Comparison of ENCODE assay signal across 13 cellular contexts in the genomic region with DNA sequence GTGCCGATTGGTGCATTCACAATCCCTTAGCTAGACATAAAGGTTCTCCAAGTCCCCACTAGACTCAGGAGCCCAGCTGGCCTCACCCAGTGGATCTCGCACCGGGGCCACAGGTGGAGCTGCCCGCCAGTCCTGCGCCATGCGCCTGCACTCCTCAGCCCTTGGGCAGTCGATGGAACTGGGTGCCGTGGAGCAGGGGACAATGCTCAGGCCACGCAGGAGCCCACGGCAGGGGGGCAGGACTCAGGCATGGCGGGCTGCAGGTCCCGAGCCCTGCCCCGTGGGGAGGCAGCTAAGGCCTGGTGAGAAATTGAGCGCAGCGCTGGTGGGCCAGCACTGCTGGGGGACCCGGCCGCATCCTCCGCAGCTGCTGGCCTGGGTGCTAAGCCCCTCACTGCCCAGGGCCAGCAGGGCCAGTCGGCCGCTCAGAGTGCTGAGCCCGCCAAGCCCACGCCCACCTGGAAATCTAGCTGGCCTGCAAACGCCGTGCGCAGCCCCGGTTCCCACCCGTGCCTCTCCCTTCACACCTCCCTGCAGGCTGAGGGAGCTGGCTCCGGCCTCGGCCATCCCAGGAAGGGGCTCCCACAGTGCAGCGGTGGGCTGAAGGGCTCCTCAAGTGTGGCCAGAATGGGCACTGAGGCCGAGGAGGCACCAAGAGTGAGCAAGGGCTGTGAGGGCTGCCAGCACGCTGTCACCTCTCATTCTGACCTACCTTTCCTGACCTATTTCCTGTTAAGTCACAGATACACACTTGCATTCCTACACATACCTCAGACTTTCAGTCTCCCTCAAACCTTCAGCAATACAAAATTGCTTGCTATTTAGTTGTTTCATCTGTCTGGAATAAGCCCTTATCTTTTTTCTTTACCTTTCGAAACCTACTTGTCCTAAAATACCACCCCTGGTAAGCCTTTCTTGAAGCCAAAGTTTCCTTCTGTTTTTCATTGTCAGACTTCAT. TPM values are rescaled to one million over a fixed set of nuclear protein-coding genes. Genes with fewer than 3 reads are reported as not detected.
DNase-seq lines count a peak whose midpoint lies in the region; ATAC-seq and TF ChIP-seq lines count a peak whose summit lies in the region.
"Had no signal": no experiment of that assay in that cellular context is flagged by ENCODE, and none has a peak within 500 bp of the region (broad histone marks: within the 10 kb centered on the region; RNA-seq: fewer than 3 reads in every experiment).

No MANE protein-coding gene starts in this region.

- WGBS in stomach, 5 donors, result 83 to 89% (median 88%) methylated on average over 26 to 33 of the region's 33 CpGs

- no peak for TF ChIP-seq POLR2A in gastrocnemius medialis (IDR thresholded peaks at IDR 0.05)
- no peak for TF ChIP-seq POLR2A in stomach (IDR thresholded peaks at IDR 0.05)

- no peak for TF ChIP-seq EP300 in stomach (IDR thresholded peaks at IDR 0.05)

- peak overlapping the region; percentile 16 to 17 for H3K4me3 Mint-ChIP-seq in activated T-cell treated with anti-CD3 and anti-CD28 coated beads, Interleukin-2, amount 50 U/mL, for 72 hours
- peak overlapping the region; percentile 4 to 8 for H3K4me3 Mint-ChIP-seq in stimulated activated naive CD8-positive, alpha-beta T cell treated with anti-CD3 and anti-CD28 coated beads, Interleukin-15, amount 100 ng/mL, for 72 hours

- H3K27ac Mint-ChIP-seq in activated T-cell treated with anti-CD3 and anti-CD28 coated beads, Interleukin-2, amount 50 U/mL, for 72 hours, result peak overlapping the region; percentile 74
- peak overlapping the region in 1 of 2 donors; percentile 36 for H3K27ac Mint-ChIP-seq in stimulated activated naive CD8-positive, alpha-beta T cell treated with anti-CD3 and anti-CD28 coated beads, Interleukin-15, amount 100 ng/mL, for 72 hours

- no peak overlapping the region for H3K4me3 ChIP-seq in right atrium auricular region
- no peak overlapping the region for H3K4me3 ChIP-seq in gastrocnemius medialis
- no peak overlapping the region for H3K4me3 ChIP-seq in stomach

- no peaks in the 10 kb centered on the region for H3K9me3 ChIP-seq in right atrium auricular region
- no peaks in the 10 kb centered on the region for H3K9me3 ChIP-seq in gastrocnemius medialis
- H3K9me3 ChIP-seq in stomach, result no peaks in the 10 kb centered on the region

- in situ Hi-C loops in gastrocnemius medialis (cut with MboI; ENCODE audit: low sequenced_read_pairs in 4 of 4), result no loop called here

- peak; percentile 74 to 88 for ATAC-seq in activated T-cell treated with anti-CD3 and anti-CD28 coated beads, Interleukin-2, amount 50 U/mL, for 72 hours (replicated peaks in 1 of 2)
- ATAC-seq in left lobe of liver (peak; percentile 37), gastrocnemius medialis (no peak)
- ATAC-seq in stimulated activated naive CD8-positive, alpha-beta T cell treated with anti-CD3 and anti-CD28 coated beads, Interleukin-15, amount 100 ng/mL, for 72 hours, result peak; percentile 81

- TF ChIP-seq CTCF in right atrium auricular region (IDR thresholded peaks at IDR 0.05) (no peak), gastrocnemius medialis (IDR thresholded peaks at IDR 0.05 in 4 of 5, conservative IDR thresholded peaks at IDR 0.05 in 1 of 5) (no peak), stomach (IDR thresholded peaks at IDR 0.05) (no peak)

- H3K4me1 ChIP-seq in right atrium auricular region (peaks cover 0 to 9% of the 10 kb centered on the region in 2 donors), gastrocnemius medialis (peaks cover 15 to 31% of the 10 kb centered on the region in 2 donors), stomach (peaks cover 15 to 71% (median 42%) of the 10 kb centered on the region in 4 donors)

- H3K27me3 Mint-ChIP-seq in activated T-cell treated with anti-CD3 and anti-CD28 coated beads, Interleukin-2, amount 50 U/mL, for 72 hours (ENCODE audit: low read depth), result no peaks in the 10 kb centered on the region
- no peaks in the 10 kb centered on the region for H3K27me3 Mint-ChIP-seq in stimulated activated naive CD8-positive, alpha-beta T cell treated with anti-CD3 and anti-CD28 coated beads, Interleukin-15, amount 100 ng/mL, for 72 hours

- H3K9me3 Mint-ChIP-seq in activated T-cell treated with anti-CD3 and anti-CD28 coated beads, Interleukin-2, amount 50 U/mL, for 72 hours, result no peaks in the 10 kb centered on the region
- no peaks in the 10 kb centered on the region for H3K9me3 Mint-ChIP-seq in stimulated activated naive CD8-positive, alpha-beta T cell treated with anti-CD3 and anti-CD28 coated beads, Interleukin-15, amount 100 ng/mL, for 72 hours

- intact Hi-C loops in cardiac septum (cut with DNase I) (no loop called here), gastrocnemius medialis (cut with DNase I; ENCODE audit: low total_unique reads) (no loop called here), stomach (cut with DNase I; ENCODE audit: low total_unique reads) (no loop called here)

- H3K4me1 Mint-ChIP-seq in activated T-cell treated with anti-CD3 and anti-CD28 coated beads, Interleukin-2, amount 50 U/mL, for 72 hours (ENCODE audit: low read depth), result peaks cover 55% of the 10 kb centered on the region
- H3K4me1 Mint-ChIP-seq in stimulated activated naive CD8-positive, alpha-beta T cell treated with anti-CD3 and anti-CD28 coated beads, Interleukin-15, amount 100 ng/mL, for 72 hours, result peaks cover 54% of the 10 kb centered on the region

- H3K27ac ChIP-seq in right atrium auricular region (no peak overlapping the region), gastrocnemius medialis (no peak overlapping the region), stomach (peak overlapping the region in 1 of 5 donors; percentile 16)

- H3K27me3 ChIP-seq in right atrium auricular region (no peaks in the 10 kb centered on the region), gastrocnemius medialis (no peaks in the 10 kb centered on the region), stomach (no peaks in the 10 kb centered on the region)

- DNase-seq in right atrium auricular region (ENCODE audit: low spot score) (peak; percentile 32), cardiac septum (ENCODE audit: low spot score) (no peak), left lobe of liver (ENCODE audit: low spot score) (peak; percentile 41), gastrocnemius medialis (no peak), NK-92 (lab: John Stamatoyannopoulos, UW; ENCODE audit: unreplicated experiment) (no peak), stomach (no peak)
- DNase-seq in activated T-cell treated with anti-CD3 and anti-CD28 coated beads, Interleukin-2, amount 50 U/mL, for 72 hours, result peak; percentile 17 to 27
- DNase-seq in stimulated activated naive CD8-positive, alpha-beta T cell treated with anti-CD3 and anti-CD28 coated beads, Interleukin-15, amount 100 ng/mL, for 72 hours, result no peak
- DNase-seq: activated gamma-delta T cell, HCEC 1CT, NCI-H1092, NCI-H524, RPMI8226 had no signal

- H3K36me3 Mint-ChIP-seq in activated T-cell treated with anti-CD3 and anti-CD28 coated beads, Interleukin-2, amount 50 U/mL, for 72 hours (ENCODE audit: insufficient read depth in 2 of 2), result peaks cover 7% of the 10 kb centered on the region in 2 donors

- H3K36me3 ChIP-seq in right atrium auricular region (no peaks in the 10 kb centered on the region), gastrocnemius medialis (peaks cover 0 to 5% of the 10 kb centered on the region in 2 donors), stomach (peaks cover 0 to 21% (median 16%) of the 10 kb centered on the region in 4 donors)

RNA-seq across cellular contexts. Expression of a gene that starts 20.7 kb away (rescaled TPM):
- total RNA-seq in right atrium auricular region (10 to 100 TPM; 16.7 to 23.8 TPM), cardiac septum (57.0 TPM), left lobe of liver (43.4 TPM), gastrocnemius medialis (10 to 100 TPM; 28.7 to 38.8 (median 32.1) TPM), stomach (100 to 1,000 TPM in 1 of 5 donors, 10 to 100 TPM in 3, 1 to 10 TPM in 1; 7.0 to 187 (median 68.3) TPM)
- total RNA-seq in activated T-cell treated with anti-CD3 and anti-CD28 coated beads, Interleukin-2, amount 50 U/mL, for 72 hours, result 10 to 100 TPM; 79.2 to 84.7 TPM
- 10 to 100 TPM; 23.8 to 30.1 (median 24.1) TPM for polyA plus RNA-seq in stomach

Comparison
In these comparisons a context has a peak if more than half of its experiments do, and no peak if none do; other contexts are left out.
1. DNase-seq: peak in right atrium auricular region (single experiment), activated T-cell treated with anti-CD3 and anti-CD28 coated beads, Interleukin-2, amount 50 U/mL, for 72 hours (2 of 2) and left lobe of liver (single experiment); none in cardiac septum (single experiment), stimulated activated naive CD8-positive, alpha-beta T cell treated with anti-CD3 and anti-CD28 coated beads, Interleukin-15, amount 100 ng/mL, for 72 hours (0 of 2), gastrocnemius medialis (0 of 2), NK-92 (single experiment) and stomach (single experiment).
2. ATAC-seq: peak in activated T-cell treated with anti-CD3 and anti-CD28 coated beads, Interleukin-2, amount 50 U/mL, for 72 hours (2 of 2), left lobe of liver (single experiment) and stimulated activated naive CD8-positive, alpha-beta T cell treated with anti-CD3 and anti-CD28 coated beads, Interleukin-15, amount 100 ng/mL, for 72 hours (single experiment); none in gastrocnemius medialis (0 of 2).